Comparison of ENCODE assay signal across 27 cellular contexts in the genomic region with DNA sequence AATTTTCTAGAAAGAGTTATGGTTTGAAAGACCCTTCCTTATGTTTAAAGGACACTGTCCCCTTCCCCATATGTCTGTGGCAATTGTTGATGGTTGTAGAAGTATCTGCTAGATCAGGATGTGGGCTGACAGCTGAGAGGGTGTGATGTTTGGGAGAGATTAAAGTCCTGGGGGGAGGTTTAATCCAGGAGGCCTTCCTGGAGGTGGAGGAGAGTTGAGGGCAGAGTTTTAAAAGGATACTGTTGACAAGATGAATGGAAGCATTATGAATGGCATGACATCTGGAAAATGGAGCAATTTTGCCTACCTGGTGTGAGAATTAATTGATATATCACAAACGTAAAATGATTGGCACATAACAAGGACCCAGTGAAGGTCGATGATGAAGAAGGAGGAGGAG. TPM values are rescaled to one million over a fixed set of nuclear protein-coding genes. Genes with fewer than 3 reads are reported as not detected.
A peak's percentile ranks its signal among the peaks of the same experiment; 100 is the strongest.
DNase-seq lines count a peak whose midpoint lies in the region; ATAC-seq, FAIRE-seq and TF ChIP-seq lines count a peak whose summit lies in the region.
"Had no signal": no experiment of that assay in that cellular context is flagged by ENCODE, and none has a peak within 500 bp of the region (broad histone marks: within the 10 kb centered on the region; RNA-seq: fewer than 3 reads in every experiment).

No MANE protein-coding gene starts in this region.

- ATAC-seq in activated CD8-positive, alpha-beta T cell treated with anti-CD3 and anti-CD28 coated beads for 36 hours: no peak
- no peak for ATAC-seq in body of pancreas
- ATAC-seq: right cardiac atrium, WTC11 had no signal

- FAIRE-seq in GM12891 (lab: Jason Lieb, UNC): peak; percentile 13
- FAIRE-seq: kidney had no signal

- no peak for TF ChIP-seq CTCF in activated CD8-positive, alpha-beta T cell treated with anti-CD3 and anti-CD28 coated beads for 36 hours (IDR thresholded peaks at IDR 0.05)
- TF ChIP-seq CTCF in body of pancreas (IDR thresholded peaks at IDR 0.05): no peak

- no peaks in the 10 kb centered on the region for H3K9me3 ChIP-seq in body of pancreas
- H3K9me3 ChIP-seq: SK-N-SH, spleen, thyroid gland had no signal

- H3K27me3 Mint-ChIP-seq in activated T-cell treated with anti-CD3 and anti-CD28 coated beads, Interleukin-2, amount 50 U/mL, for 24 hours: no peaks in the 10 kb centered on the region
- H3K27me3 Mint-ChIP-seq in activated CD8-positive, alpha-beta T cell treated with anti-CD3 and anti-CD28 coated beads for 36 hours: no peaks in the 10 kb centered on the region
- peaks cover 2 to 8% (median 3%) of the 10 kb centered on the region in 3 donors for H3K27me3 Mint-ChIP-seq in immature natural killer cell (ENCODE audit: low read depth in 3 of 3)
- H3K27me3 Mint-ChIP-seq: central memory CD8-positive, alpha-beta T cell had no signal

- DNase-seq in activated T-cell treated with anti-CD3 and anti-CD28 coated beads, Interleukin-2, amount 50 U/mL, for 24 hours: no peak
- DNase-seq in activated T-cell treated with anti-CD3 and anti-CD28 coated beads, Interleukin-2, amount 50 U/mL, for 1 hour: no peak
- no peak for DNase-seq in GM12891 (ENCODE audit: insufficient read length, low spot score)
- peak; percentile 42 for DNase-seq in activated CD8-positive, alpha-beta T cell treated with anti-CD3 and anti-CD28 coated beads for 36 hours
- no peak for DNase-seq in immature natural killer cell
- DNase-seq in cortex of kidney (lab: John Stamatoyannopoulos, UW): no peak
- DNase-seq in body of pancreas: no peak
- DNase-seq in SW480 (ENCODE audit: low spot score): no peak
- DNase-seq: activated gamma-delta T cell treated with Interleukin-2 at 50 U/mL for 16 hours; EL; GM23248; kidney; midbrain; NCI-H1105 treated with DMSO at 0.1 percent for 48 hours; NCI-H2029 treated with DMSO at 0.1 percent for 48 hours; NCI-H2227 treated with DMSO at 0.1 percent for 48 hours; NCI-H748 treated with DMSO at 0.1 percent for 48 hours; right cardiac atrium; SK-N-SH; spleen; stimulated activated CD4-positive, alpha-beta T cell treated with anti-CD3 and anti-CD28 coated beads, Interleukin-2, amount 100 ng/mL, for 48 hours; stimulated activated naive CD4-positive, alpha-beta T cell; T-helper 9 cell; thyroid gland had no signal

- H3K27ac Mint-ChIP-seq in activated T-cell treated with anti-CD3 and anti-CD28 coated beads, Interleukin-2, amount 50 U/mL, for 24 hours: peak overlapping the region; percentile 8
- H3K27ac Mint-ChIP-seq in activated CD8-positive, alpha-beta T cell treated with anti-CD3 and anti-CD28 coated beads for 36 hours: no peak overlapping the region
- H3K27ac Mint-ChIP-seq in immature natural killer cell: peak overlapping the region in 1 of 6 donors; percentile 60
- H3K27ac Mint-ChIP-seq: nephron, WTC11 had no signal

- no peaks in the 10 kb centered on the region for H3K36me3 Mint-ChIP-seq in activated T-cell treated with anti-CD3 and anti-CD28 coated beads, Interleukin-2, amount 50 U/mL, for 24 hours (ENCODE audit: low read depth)
- H3K36me3 Mint-ChIP-seq in activated CD8-positive, alpha-beta T cell treated with anti-CD3 and anti-CD28 coated beads for 36 hours (ENCODE audit: low read depth): no peaks in the 10 kb centered on the region
- no peaks in the 10 kb centered on the region for H3K36me3 Mint-ChIP-seq in immature natural killer cell
- H3K36me3 Mint-ChIP-seq: WTC11 had no signal

- no peaks in the 10 kb centered on the region for H3K36me3 ChIP-seq in body of pancreas (replicated peaks in 1 of 2; ENCODE audit: insufficient read depth in 1 of 2, low read depth in 2 of 2)
- H3K36me3 ChIP-seq: spleen, thyroid gland had no signal

- intact Hi-C loops in activated CD8-positive, alpha-beta T cell treated with anti-CD3 and anti-CD28 coated beads for 36 hours (cut with micrococcal nuclease): no loop called here
- intact Hi-C loops in body of pancreas (cut with DNase I): no loop called here

- H3K4me3 ChIP-seq in body of pancreas: no peak overlapping the region
- H3K4me3 ChIP-seq: GM23248, spleen, thyroid gland had no signal

- peaks cover 6% of the 10 kb centered on the region for H3K4me1 ChIP-seq in body of pancreas

- H3K9me3 Mint-ChIP-seq in activated T-cell treated with anti-CD3 and anti-CD28 coated beads, Interleukin-2, amount 50 U/mL, for 24 hours: no peaks in the 10 kb centered on the region
- H3K9me3 Mint-ChIP-seq in activated CD8-positive, alpha-beta T cell treated with anti-CD3 and anti-CD28 coated beads for 36 hours: no peaks in the 10 kb centered on the region
- H3K9me3 Mint-ChIP-seq in immature natural killer cell: no peaks in the 10 kb centered on the region
- H3K9me3 Mint-ChIP-seq: central memory CD8-positive, alpha-beta T cell; nephron; WTC11 had no signal

- 28 to 30% methylated on average over 2 of the region's 2 CpGs for WGBS in body of pancreas, 2 donors

- no peak overlapping the region for H3K4me3 Mint-ChIP-seq in activated T-cell treated with anti-CD3 and anti-CD28 coated beads, Interleukin-2, amount 50 U/mL, for 24 hours
- H3K4me3 Mint-ChIP-seq in activated CD8-positive, alpha-beta T cell treated with anti-CD3 and anti-CD28 coated beads for 36 hours: peak overlapping the region; percentile 1
- H3K4me3 Mint-ChIP-seq in immature natural killer cell: peak overlapping the region in 3 of 5 donors; percentile 2 to 21 (median 19)
- H3K4me3 Mint-ChIP-seq: central memory CD8-positive, alpha-beta T cell; nephron; WTC11 had no signal

- CTCF ChIA-PET in activated CD8-positive, alpha-beta T cell treated with anti-CD3 and anti-CD28 coated beads for 36 hours (lab: Charles Lee): interaction anchor here (0.9 to 1.8 kb wide), 3 partner anchors 12 to 120 kb away, joined by 3 to 4 read pairs (median 3); no protein-coding TSS in a partner anchor

- H3K27me3 ChIP-seq in body of pancreas: peaks cover 0 to 3% of the 10 kb centered on the region in 2 donors
- H3K27me3 ChIP-seq: thyroid gland had no signal

- no peak overlapping the region for H3K27ac ChIP-seq in body of pancreas
- H3K27ac ChIP-seq: GM23248, spleen, thyroid gland had no signal

- POLR2A ChIA-PET in activated CD8-positive, alpha-beta T cell treated with anti-CD3 and anti-CD28 coated beads for 36 hours (lab: Charles Lee): interaction anchor here (1.1 to 3.8 kb wide), 3 partner anchors 22 to 122 kb away, joined by 3 to 13 read pairs (median 4); no protein-coding TSS in a partner anchor

- H3K4me1 Mint-ChIP-seq in activated T-cell treated with anti-CD3 and anti-CD28 coated beads, Interleukin-2, amount 50 U/mL, for 24 hours (ENCODE audit: low read depth): peaks cover 55% of the 10 kb centered on the region
- peaks cover 49% of the 10 kb centered on the region for H3K4me1 Mint-ChIP-seq in activated CD8-positive, alpha-beta T cell treated with anti-CD3 and anti-CD28 coated beads for 36 hours (ENCODE audit: low read depth)
- peaks cover 26 to 43% of the 10 kb centered on the region in 2 donors for H3K4me1 Mint-ChIP-seq in immature natural killer cell
- H3K4me1 Mint-ChIP-seq: nephron had no signal

- TF ChIP-seq POLR2A in GM12891 (IDR thresholded peaks at IDR 0.05; ENCODE audit: low read depth, low read length): no peak
- TF ChIP-seq POLR2A in body of pancreas (IDR thresholded peaks at IDR 0.05): no peak

TF ChIP-seq in GM12891, 5 proteins besides CTCF, POLR2A, EP300 and RAD21:
- no peak for TF ChIP-seq SPI1 (IDR thresholded peaks at IDR 0.05; ENCODE audit: low read depth, low read length)

RNA-seq across cellular contexts. Expression of a gene that starts 32.9 kb away (rescaled TPM):
- polyA plus RNA-seq in GM12891 (2012; ENCODE audit: low read depth, missing spikeins): 30.3 TPM
- 10 to 100 TPM; 69.7 to 71.2 TPM for total RNA-seq in activated CD8-positive, alpha-beta T cell treated with anti-CD3 and anti-CD28 coated beads for 36 hours
- polyA plus RNA-seq in immature natural killer cell: 10 to 100 TPM; 32.3 to 92.1 (median 43.8) TPM
- total RNA-seq in body of pancreas: 10 to 100 TPM; 18.4 to 22.1 TPM

RNA-seq across cellular contexts. Expression of a gene that starts 36.9 kb away (rescaled TPM):
- polyA plus RNA-seq in GM12891 (2012; ENCODE audit: low read depth, missing spikeins): 60.6 TPM
- 10 to 100 TPM; 49.4 to 50.8 TPM for total RNA-seq in activated CD8-positive, alpha-beta T cell treated with anti-CD3 and anti-CD28 coated beads for 36 hours
- 1 to 10 TPM; 2.9 to 4.5 (median 2.9) TPM for polyA plus RNA-seq in immature natural killer cell
- 1 to 10 TPM; 6.2 to 9.2 TPM for total RNA-seq in body of pancreas

Comparison
In these comparisons a context has a peak if more than half of its experiments do, and no peak if none do; other contexts are left out.
1. RNA of a gene that starts 36.9 kb away (total RNA-seq): 49.4 to 50.8 TPM in activated CD8-positive, alpha-beta T cell treated with anti-CD3 and anti-CD28 coated beads for 36 hours; 6.2 to 9.2 TPM in body of pancreas; every median in the first group is over 4 times any median in the second.